ENCODE assay signal across 12 cellular contexts in the genomic region with DNA sequence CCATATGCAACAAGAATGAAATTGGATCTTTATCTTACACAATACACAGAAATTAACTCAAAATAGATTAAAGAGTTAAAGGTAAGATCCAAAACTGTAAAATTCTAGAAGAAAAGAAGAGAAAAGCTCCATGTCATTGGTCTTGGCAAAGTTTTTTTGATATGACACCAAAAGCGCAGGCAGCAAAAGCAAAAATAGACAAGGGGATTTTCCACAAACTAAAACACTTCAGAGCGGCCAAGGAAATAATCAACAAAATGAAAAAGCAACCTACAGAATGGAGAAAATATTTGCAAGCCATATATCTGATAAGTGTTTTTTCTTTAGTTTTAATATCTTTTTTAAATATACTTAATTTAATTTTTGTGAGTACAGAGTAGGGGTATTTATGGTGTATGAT.
"Had no signal": no experiment of that assay in that cellular context is flagged by ENCODE, and none has a peak within 500 bp of the region (broad histone marks: within the 10 kb centered on the region; RNA-seq: fewer than 3 reads in every experiment).

No MANE protein-coding gene starts in this region.

- FAIRE-seq: bronchial epithelial cell had no signal

- ATAC-seq: lower lobe of right lung had no signal

- H3K4me1 ChIP-seq: ascending aorta, esophagus muscularis mucosa, lower lobe of right lung, parathyroid adenoma, transverse colon had no signal

- H3K36me3 ChIP-seq: ascending aorta, esophagus muscularis mucosa, lower lobe of right lung, transverse colon had no signal

- DNase-seq: activated CD4-positive, alpha-beta T cell treated with anti-CD3 and anti-CD28 coated beads for 48 hours; activated gamma-delta T cell; activated T-cell treated with anti-CD3 and anti-CD28 coated beads for 4 hours; lower lobe of right lung; midbrain; stimulated activated CD4-positive, alpha-beta T cell treated with anti-CD3 and anti-CD28 coated beads, Interleukin-15, amount 100 ng/mL, for 24 hours; stimulated activated CD4-positive, alpha-beta T cell treated with anti-CD3 and anti-CD28 coated beads, Interleukin-4, amount 100 ng/mL, for 4 hours; transverse colon had no signal

- H3K79me2 ChIP-seq: parathyroid adenoma had no signal

- H2AFZ ChIP-seq: parathyroid adenoma had no signal

- H3K27me3 ChIP-seq: ascending aorta, esophagus muscularis mucosa, transverse colon had no signal

- H3K4me3 ChIP-seq: ascending aorta, esophagus muscularis mucosa, lower lobe of right lung, transverse colon had no signal

- H3K9me3 ChIP-seq: ascending aorta, lower lobe of right lung, transverse colon had no signal

- H3K27ac ChIP-seq: ascending aorta, esophagus muscularis mucosa, lower lobe of right lung, parathyroid adenoma, transverse colon had no signal

- H3K9ac ChIP-seq: parathyroid adenoma had no signal
